In the genomic region with DNA sequence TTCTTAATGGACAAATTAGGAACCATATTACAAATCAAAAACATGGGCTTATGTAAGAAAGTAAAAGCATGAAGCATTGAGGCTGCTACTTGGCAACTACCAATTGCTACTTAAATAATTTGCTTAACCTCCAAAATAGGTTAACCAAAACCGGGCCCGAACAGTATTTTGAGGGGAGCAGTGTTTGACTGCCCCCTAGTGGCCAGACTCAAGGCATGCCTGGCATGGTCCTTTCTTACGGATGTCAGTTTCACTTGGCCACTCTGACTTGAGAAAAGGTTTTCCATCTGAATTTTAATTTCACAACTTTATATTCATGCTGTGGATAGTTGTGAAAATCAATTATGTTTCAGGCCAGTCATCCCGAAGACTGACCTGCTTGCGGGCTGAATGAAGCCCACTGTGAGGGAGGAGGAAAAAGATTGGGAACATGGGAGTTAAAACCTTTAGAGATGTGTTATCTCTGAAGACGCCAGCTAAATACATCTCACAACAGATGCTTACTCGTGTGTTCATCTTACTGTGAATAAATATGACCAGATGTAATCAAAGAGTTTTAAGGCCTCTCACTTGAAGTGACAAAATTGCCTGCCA, we compare ENCODE assay signal across 8 cellular contexts. TPM values are rescaled to one million over a fixed set of nuclear protein-coding genes. Genes with fewer than 3 reads are reported as not detected.
DNase-seq lines count a peak whose midpoint lies in the region; ATAC-seq and TF ChIP-seq lines count a peak whose summit lies in the region.

No MANE protein-coding gene starts in this region.

- H3K4me3 ChIP-seq in WI38 (ENCODE audit: low read depth, low read length) = peak overlapping the region; percentile 5

- H3K27ac ChIP-seq in caudate nucleus (ENCODE audit: low read depth, low read length) = no peak overlapping the region

- DNase-seq in NCI-H82 (lab: John Stamatoyannopoulos, UW) = peak; percentile 86
- DNase-seq in NCI-H82 treated with DMSO at 0.1 percent for 48 hours (lab: John Stamatoyannopoulos, UW; ENCODE audit: unreplicated experiment) = no peak
- DNase-seq in NCI-H1694 (lab: John Stamatoyannopoulos, UW) = peak; percentile 38
- DNase-seq in caudate nucleus (lab: John Stamatoyannopoulos, UW) = peak in 49 of 61 donors; percentile 1 to 66 (median 20)
- peak; percentile 28 to 55 for DNase-seq in left colon
- DNase-seq in stimulated activated CD4-positive, alpha-beta T cell treated with anti-CD3 and anti-CD28 coated beads, Interleukin-2, amount 100 ng/mL, for 48 hours = peak; percentile 67 to 69

- intact Hi-C loops in left colon (cut with DNase I, micrococcal nuclease) = loop anchor here in 1 of 2 donors (5.0 to 10.0 kb wide), 2 partner anchors 305 to 507 kb away; no protein-coding TSS in a partner anchor

- TF ChIP-seq CTCF in WI38 (IDR thresholded peaks at IDR 0.05; ENCODE audit: low read depth, low read length) = peak; percentile 94

- ATAC-seq in HG02642 (IDR thresholded peaks at IDR 0.05; ENCODE audit: poor library complexity, unreplicated experiment) = peak; percentile 90
- ATAC-seq in left colon = peak; percentile 77

RNA-seq across cellular contexts. Expression of a gene that starts 2.9 kb away (rescaled TPM):
- total RNA-seq in left colon = not detected
